ENCODE assay signal across 13 cellular contexts in the genomic region with DNA sequence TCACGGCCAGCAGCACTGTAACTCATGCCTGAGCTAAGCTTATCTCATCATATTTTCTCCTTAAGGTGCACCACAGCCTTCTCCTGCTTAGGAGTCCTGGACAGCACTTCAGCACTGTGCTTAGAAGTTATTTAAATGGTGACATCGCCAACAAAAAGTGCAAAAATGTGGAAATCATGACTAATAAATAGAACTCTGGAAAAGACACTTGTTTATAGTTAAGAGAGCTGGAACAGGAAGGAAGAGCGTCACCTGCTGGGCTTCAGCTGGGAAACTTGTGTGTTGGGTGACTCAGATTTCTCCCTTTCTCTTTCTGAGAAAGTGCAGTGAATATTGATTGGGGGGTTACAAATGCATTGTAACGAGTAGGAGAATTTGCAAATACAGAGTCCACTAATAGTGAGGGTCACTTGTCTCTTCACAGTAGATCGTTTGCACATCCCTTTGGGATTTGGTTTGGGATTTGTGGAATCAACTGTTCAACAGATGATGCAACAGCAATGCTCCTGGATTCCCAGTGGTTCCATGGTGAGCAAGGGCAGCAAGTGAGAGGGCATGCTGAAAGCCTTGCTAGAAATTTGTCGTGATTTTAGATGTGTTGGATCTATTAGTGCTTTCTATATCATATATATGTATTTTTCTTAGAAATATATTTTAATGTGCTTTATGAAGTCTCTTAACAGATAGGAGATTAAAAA.
DNase-seq lines count a peak whose midpoint lies in the region; ATAC-seq and TF ChIP-seq lines count a peak whose summit lies in the region.
"Had no signal": no experiment of that assay in that cellular context is flagged by ENCODE, and none has a peak within 500 bp of the region (broad histone marks: within the 10 kb centered on the region; RNA-seq: fewer than 3 reads in every experiment).

No MANE protein-coding gene starts in this region.

- TF ChIP-seq POLR2A in IMR-90 (IDR thresholded peaks at IDR 0.05; ENCODE audit: low read depth, low read length) (no peak), vagina (IDR thresholded peaks at IDR 0.05) (no peak)

- no peaks in the 10 kb centered on the region for H3K27me3 Mint-ChIP-seq in Calu3 (ENCODE audit: unreplicated experiment)

- no peaks in the 10 kb centered on the region for H3K9me1 ChIP-seq in IMR-90 (ENCODE audit: insufficient read depth, low read length)

- peak overlapping the region; percentile 57 for H3K4ac ChIP-seq in IMR-90 (ENCODE audit: low read depth, low read length)

- DNase-seq in Calu3 (no peak), IMR-90 (peak; percentile 81), cardiac fibroblast (ENCODE audit: low read depth in 2 of 2) (peak in 1 of 2 donors; percentile 47), kidney epithelial cell (ENCODE audit: low read depth) (peak; percentile 2), vagina (ENCODE audit: extremely low spot score in 2 of 2) (no peak), upper lobe of right lung (no peak)
- no peak for DNase-seq in activated naive CD4-positive, alpha-beta T cell (lab: John Stamatoyannopoulos, UW)
- DNase-seq: aorta; CD4-positive, alpha-beta memory T cell; erythroblast; kidney glomerular epithelial cell had no signal

- H3K27ac ChIP-seq in IMR-90 (ENCODE audit: insufficient read depth, low read length), result no peak overlapping the region
- no peak overlapping the region for H3K27ac ChIP-seq in vagina
- no peak overlapping the region for H3K27ac ChIP-seq in upper lobe of right lung
- H3K27ac ChIP-seq: VCaP had no signal

- H3K14ac ChIP-seq in IMR-90 (replicated peaks; ENCODE audit: low read depth, low read length), result no peak overlapping the region

- in situ Hi-C loops in IMR-90 (cut with MboI; ENCODE audit: low sequenced_read_pairs), result no loop called here

- no peak overlapping the region for H3K4me3 ChIP-seq in IMR-90 (ENCODE audit: insufficient read depth, low read depth, low read length)
- H3K4me3 ChIP-seq in cardiac fibroblast (replicated peaks in 1 of 2; ENCODE audit: low read depth in 2 of 2, low read length in 2 of 2), result no peak overlapping the region
- H3K4me3 ChIP-seq in kidney epithelial cell (ENCODE audit: low read depth, low read length), result no peak overlapping the region
- H3K4me3 ChIP-seq in vagina, result no peak overlapping the region
- no peak overlapping the region for H3K4me3 ChIP-seq in upper lobe of right lung

- no peak overlapping the region for H4K8ac ChIP-seq in IMR-90 (ENCODE audit: low read depth in 2 of 2, low read length in 2 of 2)

- no peaks in the 10 kb centered on the region for H3K27me3 ChIP-seq in IMR-90 (ENCODE audit: control insufficient read depth, insufficient read depth, low read length)
- H3K27me3 ChIP-seq in kidney epithelial cell (ENCODE audit: control insufficient read depth, insufficient read depth, low read length), result no peaks in the 10 kb centered on the region
- H3K27me3 ChIP-seq in vagina, result no peaks in the 10 kb centered on the region
- no peaks in the 10 kb centered on the region for H3K27me3 ChIP-seq in upper lobe of right lung

- H3K4me3 Mint-ChIP-seq in Calu3 (ENCODE audit: low read depth, unreplicated experiment), result no peak overlapping the region
- H3K4me3 Mint-ChIP-seq: CD4-positive, alpha-beta memory T cell had no signal

- POLR2A ChIA-PET in IMR-90 (lab: Charles Lee; ENCODE audit: unreplicated experiment), result no interaction called here

- no peak overlapping the region; the same call in 1 of the 2 replicates for H2AK5ac ChIP-seq in IMR-90 (ENCODE audit: low read depth, low read length)

- TF ChIP-seq CTCF in Calu3 (IDR thresholded peaks at IDR 0.05; ENCODE audit: unreplicated experiment) (no peak), IMR-90 (conservative IDR thresholded peaks at IDR 0.05; ENCODE audit: low read depth, low read length) (peak; percentile 54), cardiac fibroblast (IDR thresholded peaks at IDR 0.05; ENCODE audit: low read depth, low read length) (peak; percentile 19), kidney epithelial cell (IDR thresholded peaks at IDR 0.05; ENCODE audit: insufficient read depth, low read length, poor library complexity, severe bottlenecking) (peak; percentile 13), vagina (IDR thresholded peaks at IDR 0.05) (no peak), upper lobe of right lung (IDR thresholded peaks at IDR 0.05) (no peak)

- H4K20me1 ChIP-seq in IMR-90 (ENCODE audit: insufficient read depth, low read length), result no peaks in the 10 kb centered on the region

- intact Hi-C loops in Calu3 (cut with micrococcal nuclease; ENCODE audit: unreplicated experiment) (loop anchor here (2.0 kb wide), 2 partner anchors 560 to 638 kb away; no protein-coding TSS in a partner anchor), IMR-90 (cut with micrococcal nuclease) (loop anchor here (10.0 kb wide), 1 partner anchor 640 kb away; no protein-coding TSS in a partner anchor), vagina (cut with DNase I) (no loop called here), upper lobe of right lung (cut with DNase I) (no loop called here)

- no peak overlapping the region for H3K4me2 ChIP-seq in IMR-90 (ENCODE audit: low read depth, low read length)

- no peak overlapping the region for H3K23ac ChIP-seq in IMR-90 (ENCODE audit: low read depth, low read length)

- H3K36me3 Mint-ChIP-seq in Calu3 (ENCODE audit: insufficient read depth, unreplicated experiment), result no peaks in the 10 kb centered on the region
- H3K36me3 Mint-ChIP-seq: CD4-positive, alpha-beta memory T cell had no signal

- CTCF ChIA-PET in Calu3 (lab: Charles Lee) (interaction anchor here (1.0 kb wide), 1 partner anchor 428 kb away, joined by 3 read pairs; no protein-coding TSS in a partner anchor), IMR-90 (lab: Yijun Ruan, JAX) (no interaction called here)

- H3K9ac ChIP-seq in IMR-90 (ENCODE audit: low read depth, low read length), result no peak overlapping the region

- H3K36me3 ChIP-seq in IMR-90 (ENCODE audit: control insufficient read depth, insufficient read depth, low read length) (no peaks in the 10 kb centered on the region), kidney epithelial cell (ENCODE audit: control insufficient read depth, insufficient read depth, low read length) (no peaks in the 10 kb centered on the region), vagina (no peaks in the 10 kb centered on the region), upper lobe of right lung (no peaks in the 10 kb centered on the region)

- H3K4me1 ChIP-seq in IMR-90 (ENCODE audit: control insufficient read depth, insufficient read depth, low read length) (peaks cover 3% of the 10 kb centered on the region), vagina (no peaks in the 10 kb centered on the region), upper lobe of right lung (no peaks in the 10 kb centered on the region)

- dilution Hi-C loops in IMR-90 (cut with HindIII; ENCODE audit: low sequenced_read_pairs, unreplicated experiment), result no loop called here

- no TSS peak for BruUV-seq in Calu3 (replicated peaks; lab: Mats Ljungman, UMichigan)
- no TSS peak for BruUV-seq in IMR-90 (replicated peaks; lab: Mats Ljungman, UMichigan)

- H2AFZ ChIP-seq in IMR-90 (replicated peaks; ENCODE audit: low read length, poor library complexity), result no peak overlapping the region

- no peak overlapping the region for H4K5ac ChIP-seq in IMR-90 (ENCODE audit: low read depth, low read length)

- no peak overlapping the region; the same call in 2 of the 3 replicates for H2BK15ac ChIP-seq in IMR-90 (ENCODE audit: low read depth, low read length)

- no peak overlapping the region for H2AK9ac ChIP-seq in IMR-90 (replicated peaks; ENCODE audit: low read depth, low read length, poor library complexity)

- ATAC-seq in IMR-90 (ENCODE audit: low read depth) (peak; percentile 62), upper lobe of right lung (no peak), HG02678 (IDR thresholded peaks at IDR 0.05; ENCODE audit: unreplicated experiment) (no peak)

- peak overlapping the region; percentile 40 for H3K27ac Mint-ChIP-seq in Calu3 (ENCODE audit: unreplicated experiment)
- H3K27ac Mint-ChIP-seq: CD4-positive, alpha-beta memory T cell had no signal

- H2BK5ac ChIP-seq in IMR-90 (ENCODE audit: low read depth, low read length, poor library complexity, severe bottlenecking), result no peak overlapping the region

- no peak overlapping the region for H3K56ac ChIP-seq in IMR-90 (ENCODE audit: extremely low read depth, insufficient read depth, low read length)

- peak overlapping the region; percentile 71 for H2BK120ac ChIP-seq in IMR-90 (ENCODE audit: low read depth, low read length)

- peak overlapping the region; percentile 39; the same call in 1 of the 2 replicates for H2BK20ac ChIP-seq in IMR-90 (ENCODE audit: low read depth, low read length)

- peak overlapping the region; percentile 7; the same call in 1 of the 2 replicates for H4K91ac ChIP-seq in IMR-90 (ENCODE audit: insufficient read depth, low read depth, low read length)

- no peak overlapping the region for H3K18ac ChIP-seq in IMR-90 (ENCODE audit: low read depth, low read length)

- peaks cover 10% of the 10 kb centered on the region for H3K4me1 Mint-ChIP-seq in Calu3 (ENCODE audit: low read depth, unreplicated experiment)

- no CpG with 5 or more reads among the region's 6 CpGs for WGBS in IMR-90 (ENCODE audit: extremely low coverage in 2 of 2, insufficient read length in 1 of 2), 2 experiments

- peak; percentile 51 for TF ChIP-seq RAD21 in IMR-90 (IDR thresholded peaks at IDR 0.05; ENCODE audit: low read length)

- H3K9me3 ChIP-seq in IMR-90 (ENCODE audit: control insufficient read depth, insufficient read depth, low read length), result peaks cover 6% of the 10 kb centered on the region
- no peaks in the 10 kb centered on the region for H3K9me3 ChIP-seq in vagina
- H3K9me3 ChIP-seq in upper lobe of right lung, result no peaks in the 10 kb centered on the region

- H3K79me1 ChIP-seq in IMR-90 (ENCODE audit: low read depth in 1 of 2, low read length in 2 of 2), result no peaks in the 10 kb centered on the region

- H3K9me3 Mint-ChIP-seq in Calu3 (ENCODE audit: low read depth, unreplicated experiment), result peaks cover 3% of the 10 kb centered on the region

TF ChIP-seq in IMR-90, 13 proteins besides CTCF, POLR2A, EP300 and RAD21 (continues in another document):
- TF ChIP-seq, protein P1, sequence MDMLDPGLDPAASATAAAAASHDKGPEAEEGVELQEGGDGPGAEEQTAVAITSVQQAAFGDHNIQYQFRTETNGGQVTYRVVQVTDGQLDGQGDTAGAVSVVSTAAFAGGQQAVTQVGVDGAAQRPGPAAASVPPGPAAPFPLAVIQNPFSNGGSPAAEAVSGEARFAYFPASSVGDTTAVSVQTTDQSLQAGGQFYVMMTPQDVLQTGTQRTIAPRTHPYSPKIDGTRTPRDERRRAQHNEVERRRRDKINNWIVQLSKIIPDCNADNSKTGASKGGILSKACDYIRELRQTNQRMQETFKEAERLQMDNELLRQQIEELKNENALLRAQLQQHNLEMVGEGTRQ (IDR thresholded peaks at IDR 0.05; ENCODE audit: low read depth, low read length), result no peak
- TF ChIP-seq FOS (IDR thresholded peaks at IDR 0.05; ENCODE audit: low read depth, low read length) (peak; percentile 34; the same call in 1 of the 2 replicates), NFE2L2 (IDR thresholded peaks at IDR 0.05; ENCODE audit: low read depth, low read length) (no peak), BHLHE40 (IDR thresholded peaks at IDR 0.05; ENCODE audit: low read depth, low read length) (no peak), SMC3 (IDR thresholded peaks at IDR 0.05; ENCODE audit: low read depth, low read length) (peak; percentile 30; the same call in 1 of the 2 replicates), CEBPB (IDR thresholded peaks at IDR 0.05; ENCODE audit: low read depth, low read length) (peak; percentile 55; the same call in 1 of the 2 replicates)

Comparison
In these comparisons a context has a peak if more than half of its experiments do, and no peak if none do; other contexts are left out.
1. DNase-seq: peak in IMR-90 (single experiment) and kidney epithelial cell (single experiment); none in Calu3 (single experiment), vagina (0 of 2), upper lobe of right lung (single experiment) and activated naive CD4-positive, alpha-beta T cell (0 of 4).
2. CTCF ChIP-seq: peak in IMR-90 (single experiment), cardiac fibroblast (single experiment) and kidney epithelial cell (single experiment); none in Calu3 (single experiment), vagina (0 of 3) and upper lobe of right lung (single experiment).
3. intact Hi-C loops: an anchor here in Calu3 (2.0 kb wide) and IMR-90 (10.0 kb wide); none called in vagina and upper lobe of right lung.